Comparison of ENCODE assay signal across 8 cellular contexts in genomic region chr1:9110669-9111356, GRCh38. TPM values are rescaled to one million over a fixed set of nuclear protein-coding genes. Genes with fewer than 3 reads are reported as not detected.
DNase-seq lines count a peak whose midpoint lies in the region; ATAC-seq, FAIRE-seq and TF ChIP-seq lines count a peak whose summit lies in the region.

No MANE protein-coding gene starts in this region.

- TF ChIP-seq POLR2A in Peyer's patch (IDR thresholded peaks at IDR 0.05): no peak

- no peaks in the 10 kb centered on the region for H3K9me3 ChIP-seq in Peyer's patch
- no peaks in the 10 kb centered on the region for H3K9me3 ChIP-seq in fibroblast of lung (ENCODE audit: control insufficient read depth, insufficient read depth, low read depth, low read length)

- H3K27ac ChIP-seq in Peyer's patch (no peak overlapping the region), fibroblast of lung (ENCODE audit: insufficient read depth, low read length) (no peak overlapping the region)

- peaks cover 6% of the 10 kb centered on the region for H3K4me1 Mint-ChIP-seq in nephron
- peaks cover 11 to 17% of the 10 kb centered on the region in 2 donors for H3K4me1 Mint-ChIP-seq in stimulated activated naive B cell treated with anti-CD40 and anti-IgM and Interleukin-4, amounts not matched to agents 10 μg/mL and 1 μg/mL and 100 μg/mL, for 72 hours

- no peak overlapping the region for H2AFZ ChIP-seq in fibroblast of lung (ENCODE audit: low read length)

- no peak overlapping the region for H3K4me3 Mint-ChIP-seq in nephron
- H3K4me3 Mint-ChIP-seq in stimulated activated naive B cell treated with anti-CD40 and anti-IgM and Interleukin-4, amounts not matched to agents 10 μg/mL and 1 μg/mL and 100 μg/mL, for 72 hours: no peak overlapping the region

- peak overlapping the region in 2 of 3 experiments; percentile 45 to 56 for H3K27ac Mint-ChIP-seq in nephron
- no peak overlapping the region for H3K27ac Mint-ChIP-seq in stimulated activated naive B cell treated with anti-CD40 and anti-IgM and Interleukin-4, amounts not matched to agents 10 μg/mL and 1 μg/mL and 100 μg/mL, for 72 hours

- TF ChIP-seq CTCF in Peyer's patch (IDR thresholded peaks at IDR 0.05): peak; percentile 83 to 92 (median 90)
- TF ChIP-seq CTCF in fibroblast of lung (conservative IDR thresholded peaks at IDR 0.05 in 1 of 2, IDR thresholded peaks at IDR 0.05 in 1 of 2; ENCODE audit: low read depth in 1 of 2, low read length in 2 of 2): peak; percentile 92 to 94
- TF ChIP-seq CTCF in nephron (IDR thresholded peaks at IDR 0.05; ENCODE audit: unreplicated experiment in 3 of 3): peak; percentile 90 to 94 (median 94)

- H3K36me3 Mint-ChIP-seq in nephron (ENCODE audit: low read depth): peaks cover 3% of the 10 kb centered on the region
- H3K36me3 Mint-ChIP-seq in stimulated activated naive B cell treated with anti-CD40 and anti-IgM and Interleukin-4, amounts not matched to agents 10 μg/mL and 1 μg/mL and 100 μg/mL, for 72 hours: peaks cover 29 to 47% of the 10 kb centered on the region in 2 donors

- peak; percentile 86 to 88 for ATAC-seq in stimulated activated naive B cell treated with anti-CD40 and anti-IgM and Interleukin-4, amounts not matched to agents 10 μg/mL and 1 μg/mL and 100 μg/mL, for 72 hours (replicated peaks)
- ATAC-seq in HG03439 (IDR thresholded peaks at IDR 0.05; ENCODE audit: unreplicated experiment): no peak

- H3K4me2 ChIP-seq in fibroblast of lung (ENCODE audit: extremely low read depth, insufficient read depth, low read length): no peak overlapping the region

- H4K20me1 ChIP-seq in fibroblast of lung (ENCODE audit: control insufficient read depth, extremely low read depth, insufficient read depth, low read length): no peaks in the 10 kb centered on the region

- H3K4me1 ChIP-seq in Peyer's patch: peaks cover 0 to 18% (median 0%) of the 10 kb centered on the region in 4 donors
- H3K4me1 ChIP-seq in fibroblast of lung (ENCODE audit: control insufficient read depth, extremely low read depth, insufficient read depth, low read length): no peaks in the 10 kb centered on the region

- H3K4me3 ChIP-seq in Peyer's patch: no peak overlapping the region
- H3K4me3 ChIP-seq in fibroblast of lung (replicated peaks in 1 of 4; ENCODE audit: control extremely low read depth in 1 of 4, insufficient read depth in 1 of 4, low read depth in 3 of 4, low read length in 4 of 4): no peak overlapping the region

- H3K9ac ChIP-seq in fibroblast of lung (ENCODE audit: insufficient read depth, low read length): no peak overlapping the region

- H3K9me3 Mint-ChIP-seq in nephron: no peaks in the 10 kb centered on the region
- H3K9me3 Mint-ChIP-seq in stimulated activated naive B cell treated with anti-CD40 and anti-IgM and Interleukin-4, amounts not matched to agents 10 μg/mL and 1 μg/mL and 100 μg/mL, for 72 hours: no peaks in the 10 kb centered on the region

- H3K27me3 ChIP-seq in Peyer's patch: no peaks in the 10 kb centered on the region
- no peaks in the 10 kb centered on the region for H3K27me3 ChIP-seq in fibroblast of lung (ENCODE audit: control insufficient read depth, insufficient read depth, low read length)

- peak; percentile 38 for DNase-seq in DMS114 treated with DMSO at 0.1 percent for 48 hours (lab: John Stamatoyannopoulos, UW; ENCODE audit: unreplicated experiment)
- DNase-seq in HTR-8/SVneo (ENCODE audit: insufficient read length, low spot score): peak; percentile 78
- peak; percentile 90 to 95 (median 91) for DNase-seq in Peyer's patch
- DNase-seq in activated T-cell treated with anti-CD3 and anti-CD28 coated beads, Interleukin-2, amount 50 U/mL, for 48 hours: peak; percentile 91 to 92
- DNase-seq in fibroblast of lung (ENCODE audit: low read depth in 2 of 2): peak; percentile 84 to 88
- DNase-seq in stimulated activated naive B cell treated with anti-CD40 and anti-IgM and Interleukin-4, amounts not matched to agents 10 μg/mL and 1 μg/mL and 100 μg/mL, for 72 hours: peak; percentile 70

- H3K79me2 ChIP-seq in fibroblast of lung (ENCODE audit: control insufficient read depth, insufficient read depth, low read length): no peaks in the 10 kb centered on the region

- FAIRE-seq in HTR-8/SVneo (lab: Jason Lieb, UNC): peak; percentile 20

- H3K36me3 ChIP-seq in Peyer's patch: peaks cover 0 to 9% (median 0%) of the 10 kb centered on the region in 3 donors
- no peaks in the 10 kb centered on the region for H3K36me3 ChIP-seq in fibroblast of lung (ENCODE audit: control insufficient read depth, insufficient read depth, low read length)

- H3K27me3 Mint-ChIP-seq in nephron (ENCODE audit: low read depth): peaks cover 3% of the 10 kb centered on the region
- H3K27me3 Mint-ChIP-seq in stimulated activated naive B cell treated with anti-CD40 and anti-IgM and Interleukin-4, amounts not matched to agents 10 μg/mL and 1 μg/mL and 100 μg/mL, for 72 hours: no peaks in the 10 kb centered on the region

RNA-seq across cellular contexts. Expression of gene GPR157, which starts 18.1 kb away (rescaled TPM):
- total RNA-seq in Peyer's patch (100 to 1,000 TPM in 1 of 4 donors, 10 to 100 TPM in 2, 1 to 10 TPM in 1; 3.3 to 208 (median 10.4) TPM), fibroblast of lung (3.1 and 3.6 TPM in 2 replicates)
- polyA plus RNA-seq in fibroblast of lung: 0.82 and 1.2 TPM in 2 replicates
- polyA plus RNA-seq in fibroblast of lung (2012): 2.3 and 2.9 TPM in 2 replicates
- 3.4 and 4.6 TPM in 2 replicates for polyA minus RNA-seq in fibroblast of lung (ENCODE audit: low replicate concordance)

RNA-seq across cellular contexts. Expression of gene SLC2A5, which starts 41.4 kb away (rescaled TPM):
- 100 to 1,000 TPM in 3 of 4 donors, 10 to 100 TPM in 1; 12.4 to 730 (median 340) TPM for total RNA-seq in Peyer's patch
- total RNA-seq in fibroblast of lung: 0.77 and 0.83 TPM in 2 replicates
- 0.33 and 5.8 TPM in 2 replicates for polyA plus RNA-seq in fibroblast of lung
- 0.25 and 4.9 TPM in 2 replicates for polyA plus RNA-seq in fibroblast of lung (2012)
- polyA minus RNA-seq in fibroblast of lung (ENCODE audit: low replicate concordance): 1.4 TPM in 1 of 2 replicates, not detected in the other

Comparison
In these comparisons a context has a peak if more than half of its experiments do, and no peak if none do; other contexts are left out.
1. DNase-seq: peak in every context shown above with its lines; median percentile 92 in activated T-cell treated with anti-CD3 and anti-CD28 coated beads, Interleukin-2, amount 50 U/mL, for 48 hours; 91 in Peyer's patch; 86 in fibroblast of lung; 78 in HTR-8/SVneo; 70 in stimulated activated naive B cell treated with anti-CD40 and anti-IgM and Interleukin-4, amounts not matched to agents 10 μg/mL and 1 μg/mL and 100 μg/mL, for 72 hours; 38 in DMS114 treated with DMSO at 0.1 percent for 48 hours.